ENCODE assay signal across 15 cellular contexts in the genomic region with DNA sequence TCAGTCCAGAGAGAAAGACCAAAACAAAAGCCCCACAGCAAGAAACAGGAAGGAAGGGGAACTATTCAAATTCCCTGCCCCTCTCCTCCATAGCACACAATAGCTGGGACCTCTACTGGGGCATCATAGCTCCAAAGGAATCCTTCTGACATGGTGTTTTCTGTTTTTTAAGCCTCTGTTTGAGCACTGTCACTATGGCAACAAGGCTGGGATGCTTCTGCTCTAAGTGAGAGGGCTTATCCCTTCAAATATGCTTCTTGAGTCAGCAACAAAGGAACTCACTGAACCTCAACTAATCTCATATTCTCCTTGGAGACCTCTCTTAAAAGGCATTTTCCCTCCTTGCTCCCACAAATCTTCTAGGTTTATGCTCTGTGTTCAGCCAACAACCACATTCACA. TPM values are rescaled to one million over a fixed set of nuclear protein-coding genes. Genes with fewer than 3 reads are reported as not detected.
DNase-seq lines count a peak whose midpoint lies in the region; TF ChIP-seq lines count a peak whose summit lies in the region.
"Had no signal": no experiment of that assay in that cellular context is flagged by ENCODE, and none has a peak within 500 bp of the region (broad histone marks: within the 10 kb centered on the region; RNA-seq: fewer than 3 reads in every experiment).

No MANE protein-coding gene starts in this region.

- H3K4me1 Mint-ChIP-seq in neural progenitor cell: peaks cover 33% of the 10 kb centered on the region
- H3K4me1 Mint-ChIP-seq in activated naive CD4-positive, alpha-beta T cell treated with anti-CD3 and anti-CD28 coated beads for 36 hours (ENCODE audit: low read depth): no peaks in the 10 kb centered on the region
- H3K4me1 Mint-ChIP-seq: activated B cell treated with CpG ODN at 0.5 μM for 24 hours; activated naive CD8-positive, alpha-beta T cell treated with anti-CD3 and anti-CD28 coated beads, Interleukin-2, amount 10 ng/mL, durations not matched to agents 7 days and 5 days; naive thymus-derived CD4-positive, alpha-beta T cell had no signal

- H3F3A ChIP-seq in neural progenitor cell (ENCODE audit: low read depth): peaks cover 41% of the 10 kb centered on the region

- no peak overlapping the region for H3K4me3 ChIP-seq in ectodermal cell (ENCODE audit: insufficient read depth, low read depth, low read length)
- peak overlapping the region; percentile 34 for H3K4me3 ChIP-seq in neural progenitor cell
- H3K4me3 ChIP-seq in prostate gland: no peak overlapping the region

- no peak for TF ChIP-seq POLR2A in prostate gland (IDR thresholded peaks at IDR 0.05)

- peaks cover 14% of the 10 kb centered on the region for H3K79me2 ChIP-seq in neural progenitor cell (ENCODE audit: low read depth)

- peaks cover 57% of the 10 kb centered on the region for H3K9me3 Mint-ChIP-seq in neural progenitor cell
- peaks cover 20% of the 10 kb centered on the region for H3K9me3 Mint-ChIP-seq in activated naive CD4-positive, alpha-beta T cell treated with anti-CD3 and anti-CD28 coated beads for 36 hours

- peaks cover 38% of the 10 kb centered on the region for H3K36me3 Mint-ChIP-seq in neural progenitor cell
- no peaks in the 10 kb centered on the region for H3K36me3 Mint-ChIP-seq in activated naive CD4-positive, alpha-beta T cell treated with anti-CD3 and anti-CD28 coated beads for 36 hours (ENCODE audit: low read depth)
- H3K36me3 Mint-ChIP-seq: activated naive CD8-positive, alpha-beta T cell treated with anti-CD3 and anti-CD28 coated beads, Interleukin-2, amount 10 ng/mL, durations not matched to agents 7 days and 5 days had no signal

- no peak overlapping the region for H2AFZ ChIP-seq in neural progenitor cell (replicated peaks)

- no peaks in the 10 kb centered on the region for H4K20me1 ChIP-seq in neural progenitor cell (ENCODE audit: low read depth)

- H3K27ac Mint-ChIP-seq in neural progenitor cell: peak overlapping the region; percentile 100
- H3K27ac Mint-ChIP-seq in activated naive CD4-positive, alpha-beta T cell treated with anti-CD3 and anti-CD28 coated beads for 36 hours: no peak overlapping the region
- H3K27ac Mint-ChIP-seq: activated B cell treated with CpG ODN at 0.5 μM for 24 hours; activated naive CD8-positive, alpha-beta T cell treated with anti-CD3 and anti-CD28 coated beads, Interleukin-2, amount 10 ng/mL, durations not matched to agents 7 days and 5 days; dendritic cell treated with granulocyte-macrophage colony-stimulating factor and Interleukin-4, amounts not matched to agents 40 ng/mL and 50 ng/mL, for 4 days; naive thymus-derived CD4-positive, alpha-beta T cell had no signal

- H3K9me3 ChIP-seq in ectodermal cell (ENCODE audit: control insufficient read depth, low read length) (peaks cover 7% of the 10 kb centered on the region), neural progenitor cell (ENCODE audit: low read depth) (peaks cover 46% of the 10 kb centered on the region), prostate gland (no peaks in the 10 kb centered on the region)

- H3K27me3 Mint-ChIP-seq in neural progenitor cell (ENCODE audit: insufficient read depth, low read depth): peaks cover 3% of the 10 kb centered on the region
- H3K27me3 Mint-ChIP-seq in activated naive CD4-positive, alpha-beta T cell treated with anti-CD3 and anti-CD28 coated beads for 36 hours (ENCODE audit: low read depth): no peaks in the 10 kb centered on the region
- H3K27me3 Mint-ChIP-seq: activated B cell treated with CpG ODN at 0.5 μM for 24 hours; dendritic cell treated with granulocyte-macrophage colony-stimulating factor and Interleukin-4, amounts not matched to agents 40 ng/mL and 50 ng/mL, for 4 days had no signal

- H3K27me3 ChIP-seq in ectodermal cell (ENCODE audit: control insufficient read depth, insufficient read depth, low read length, poor library complexity, severe bottlenecking) (no peaks in the 10 kb centered on the region), neural progenitor cell (no peaks in the 10 kb centered on the region), prostate gland (replicated peaks; ENCODE audit: insufficient read depth) (no peaks in the 10 kb centered on the region)

- TF ChIP-seq CTCF in neural progenitor cell (IDR thresholded peaks at IDR 0.05) (no peak), prostate gland (IDR thresholded peaks at IDR 0.05) (no peak)

- peak; percentile 72 for DNase-seq in GM04503 (ENCODE audit: low read depth)
- peak; percentile 87 for DNase-seq in NCI-H82 (lab: John Stamatoyannopoulos, UW)
- peak; percentile 95 for DNase-seq in neural progenitor cell (ENCODE audit: low spot score)
- DNase-seq in activated naive CD4-positive, alpha-beta T cell treated with anti-CD3 and anti-CD28 coated beads for 36 hours: no peak
- no peak for DNase-seq in NCI-H345 treated with DMSO at 0.1 percent for 48 hours (lab: John Stamatoyannopoulos, UW; ENCODE audit: unreplicated experiment)
- no peak for DNase-seq in NCI-H2227 (lab: John Stamatoyannopoulos, UW; ENCODE audit: unreplicated experiment)
- DNase-seq in prostate gland (ENCODE audit: low spot score): no peak
- DNase-seq: activated B cell treated with CpG ODN at 0.5 μM for 24 hours; activated CD8-positive, alpha-beta memory T cell treated with anti-CD3 and anti-CD28 coated beads, Interleukin-2, amount 50 U/mL, for 48 hours; activated naive CD8-positive, alpha-beta T cell treated with anti-CD3 and anti-CD28 coated beads, Interleukin-2, amount 10 ng/mL, durations not matched to agents 7 days and 5 days; foreskin melanocyte; naive thymus-derived CD4-positive, alpha-beta T cell; NK-92 treated with Interleukin-12 subunit alpha and Interleukin-12 subunit beta, amount 100 ng/mL, for 24 hours had no signal

- peak overlapping the region; percentile 78 for H3K4me2 ChIP-seq in neural progenitor cell

- peak overlapping the region; percentile 61 for H3K4me3 Mint-ChIP-seq in neural progenitor cell
- no peak overlapping the region for H3K4me3 Mint-ChIP-seq in activated naive CD4-positive, alpha-beta T cell treated with anti-CD3 and anti-CD28 coated beads for 36 hours
- H3K4me3 Mint-ChIP-seq: activated B cell treated with CpG ODN at 0.5 μM for 24 hours; activated naive CD8-positive, alpha-beta T cell treated with anti-CD3 and anti-CD28 coated beads, Interleukin-2, amount 10 ng/mL, durations not matched to agents 7 days and 5 days; dendritic cell treated with granulocyte-macrophage colony-stimulating factor and Interleukin-4, amounts not matched to agents 40 ng/mL and 50 ng/mL, for 4 days; naive thymus-derived CD4-positive, alpha-beta T cell had no signal

- intact Hi-C loops in activated naive CD4-positive, alpha-beta T cell treated with anti-CD3 and anti-CD28 coated beads for 36 hours (cut with micrococcal nuclease): no loop called here
- intact Hi-C loops in prostate gland (cut with DNase I): no loop called here

- H3K36me3 ChIP-seq in ectodermal cell (ENCODE audit: control insufficient read depth, insufficient read depth, low read length): no peaks in the 10 kb centered on the region
- H3K36me3 ChIP-seq in neural progenitor cell: peaks cover 49% of the 10 kb centered on the region
- H3K36me3 ChIP-seq in prostate gland: no peaks in the 10 kb centered on the region

- H3K4me1 ChIP-seq in ectodermal cell (ENCODE audit: control insufficient read depth, insufficient read depth, low read length): peaks cover 18% of the 10 kb centered on the region
- peaks cover 30% of the 10 kb centered on the region for H3K4me1 ChIP-seq in neural progenitor cell
- no peaks in the 10 kb centered on the region for H3K4me1 ChIP-seq in prostate gland (replicated peaks)

- CTCF ChIA-PET in activated naive CD4-positive, alpha-beta T cell treated with anti-CD3 and anti-CD28 coated beads for 36 hours (lab: Charles Lee): interaction anchor here (0.6 to 0.8 kb wide), 2 partner anchors 15 to 23 kb away, joined by 3 to 4 read pairs; no protein-coding TSS in a partner anchor

- H3K9ac ChIP-seq in neural progenitor cell: no peak overlapping the region

- H3K27ac ChIP-seq in ectodermal cell (ENCODE audit: insufficient read depth, low read depth, low read length, poor library complexity, severe bottlenecking): peak overlapping the region; percentile 96
- H3K27ac ChIP-seq in neural progenitor cell: peak overlapping the region; percentile 98
- H3K27ac ChIP-seq in prostate gland: no peak overlapping the region

RNA-seq across cellular contexts. Expression of gene MYLK, which starts 40.5 kb away (rescaled TPM):
- 24.7 TPM for polyA plus RNA-seq in ectodermal cell (2013, experiment 1 of 4)
- 36.3 TPM for polyA plus RNA-seq in ectodermal cell (2013, experiment 2 of 4)
- polyA plus RNA-seq in ectodermal cell (2013, experiment 3 of 4): 22.8 TPM
- 25.2 TPM for polyA plus RNA-seq in ectodermal cell (2013, experiment 4 of 4)
- total RNA-seq in neural progenitor cell (ENCODE audit: low replicate concordance) (28.4 and 34.3 TPM in 2 replicates), prostate gland (100 to 1,000 TPM; 345 to 600 TPM)
- not detected for total RNA-seq in activated naive CD4-positive, alpha-beta T cell treated with anti-CD3 and anti-CD28 coated beads for 36 hours
- total RNA-seq: activated B cell treated with CpG ODN at 0.5 μM for 24 hours had no signal

Comparison
In these comparisons a context has a peak if more than half of its experiments do, and no peak if none do; other contexts are left out.
1. DNase-seq: peak in GM04503 (single experiment), NCI-H82 (single experiment) and neural progenitor cell (single experiment); none in activated naive CD4-positive, alpha-beta T cell treated with anti-CD3 and anti-CD28 coated beads for 36 hours (single experiment), NCI-H345 treated with DMSO at 0.1 percent for 48 hours (single experiment), NCI-H2227 (single experiment) and prostate gland (single experiment).
2. H3K27ac ChIP-seq: peak in ectodermal cell (single experiment) and neural progenitor cell (single experiment); none in prostate gland (0 of 2).
3. RNA of gene MYLK, which starts 40.5 kb away (total RNA-seq): 345 to 600 TPM in prostate gland and 28.4 to 34.3 TPM in neural progenitor cell; not detected in activated naive CD4-positive, alpha-beta T cell treated with anti-CD3 and anti-CD28 coated beads for 36 hours; every median in the first group is over 10 times any median in the second.